ENCODE assay signal across 1 cellular context in genomic region chr7:156949541-156950380, GRCh38.
A peak's percentile ranks its signal among the peaks of the same experiment; 100 is the strongest.
TF ChIP-seq lines count a peak whose summit lies in the region.

A gene with protein sequence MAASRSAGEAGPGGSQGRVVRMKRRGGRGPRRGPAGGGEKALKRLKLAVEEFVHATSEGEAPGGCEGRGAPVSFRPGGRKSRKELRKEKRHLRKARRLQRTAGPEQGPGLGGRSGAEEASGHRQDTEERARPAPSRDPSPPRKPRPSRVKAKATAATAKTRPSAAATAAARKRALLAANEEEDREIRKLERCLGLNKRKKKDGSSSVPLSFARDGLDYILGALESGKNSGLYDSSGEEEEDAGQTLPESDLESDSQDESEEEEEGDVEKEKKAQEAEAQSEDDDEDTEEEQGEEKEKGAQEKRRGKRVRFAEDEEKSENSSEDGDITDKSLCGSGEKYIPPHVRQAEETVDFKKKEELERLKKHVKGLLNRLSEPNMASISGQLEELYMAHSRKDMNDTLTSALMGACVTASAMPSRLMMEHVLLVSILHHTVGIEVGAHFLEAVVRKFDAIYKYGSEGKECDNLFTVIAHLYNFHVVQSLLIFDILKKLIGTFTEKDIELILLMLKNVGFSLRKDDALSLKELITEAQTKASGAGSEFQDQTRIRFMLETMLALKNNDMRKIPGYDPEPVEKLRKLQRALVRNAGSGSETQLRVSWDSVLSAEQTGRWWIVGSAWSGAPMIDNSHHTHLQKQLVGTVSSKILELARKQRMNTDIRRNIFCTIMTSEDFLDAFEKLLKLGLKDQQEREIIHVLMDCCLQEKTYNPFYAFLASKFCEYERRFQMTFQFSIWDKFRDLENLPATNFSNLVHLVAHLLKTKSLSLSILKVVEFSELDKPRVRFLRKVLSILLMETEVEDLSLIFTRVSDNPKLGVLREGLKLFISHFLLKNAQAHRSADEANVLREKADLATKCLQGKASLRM (plus strand): TSS chr7:156949712. CDS start chr7:156949738, 26 bp downstream.

TF ChIP-seq in HEK293, 187 proteins besides CTCF, POLR2A, EP300 and RAD21 (continued from another document):
- TF ChIP-seq ZNF518A (tag by site-specific recombination; conservative IDR thresholded peaks at IDR 0.05; ENCODE audit: low read depth) (0 out of 2 replicates have a peak, but pooled peaks have one; percentile 44), IKZF3 (tag by site-specific recombination; IDR thresholded peaks at IDR 0.05) (no peak), ZNF280C (tag by site-specific recombination; IDR thresholded peaks at IDR 0.05) (no peak), ZIC2 (tag by site-specific recombination; IDR thresholded peaks at IDR 0.05) (peak; percentile 33; the same call in 1 of the 2 replicates)
- TF ChIP-seq, protein P1, sequence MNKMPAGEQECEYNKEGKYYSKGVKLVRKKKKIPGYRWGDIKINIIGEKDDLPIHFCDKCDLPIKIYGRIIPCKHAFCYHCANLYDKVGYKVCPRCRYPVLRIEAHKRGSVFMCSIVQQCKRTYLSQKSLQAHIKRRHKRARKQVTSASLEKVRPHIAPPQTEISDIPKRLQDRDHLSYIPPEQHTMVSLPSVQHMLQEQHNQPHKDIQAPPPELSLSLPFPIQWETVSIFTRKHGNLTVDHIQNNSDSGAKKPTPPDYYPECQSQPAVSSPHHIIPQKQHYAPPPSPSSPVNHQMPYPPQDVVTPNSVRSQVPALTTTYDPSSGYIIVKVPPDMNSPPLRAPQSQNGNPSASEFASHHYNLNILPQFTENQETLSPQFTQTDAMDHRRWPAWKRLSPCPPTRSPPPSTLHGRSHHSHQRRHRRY (tag by site-specific recombination; IDR thresholded peaks at IDR 0.05), result no peak
TF ChIP-seq in HEK293: peak in this region for 37.
